19 cellular contexts compared by ENCODE assay signal in genomic region chr6:136244061-136244616, GRCh38. TPM values are rescaled to one million over a fixed set of nuclear protein-coding genes. Genes with fewer than 3 reads are reported as not detected.
A peak's percentile ranks its signal among the peaks of the same experiment; 100 is the strongest.
DNase-seq lines count a peak whose midpoint lies in the region; ATAC-seq, FAIRE-seq and TF ChIP-seq lines count a peak whose summit lies in the region.
"Had no signal": no experiment of that assay in that cellular context is flagged by ENCODE, and none has a peak within 500 bp of the region (broad histone marks: within the 10 kb centered on the region; RNA-seq: fewer than 3 reads in every experiment).

No MANE protein-coding gene starts in this region.

- H3K4me3 Mint-ChIP-seq in HFFc6: peak overlapping the region; percentile 15; the same call in 1 of the 2 replicates
- H3K4me3 Mint-ChIP-seq in type B pancreatic cell: no peak overlapping the region
- H3K4me3 Mint-ChIP-seq: CD4-positive, alpha-beta T cell; T-cell had no signal

- H3K27ac ChIP-seq in endothelial cell of umbilical vein (ENCODE audit: insufficient read depth, low read depth, low read length) (no peak overlapping the region), trophoblast cell (ENCODE audit: low read depth, low read length) (no peak overlapping the region)
- H3K27ac ChIP-seq: SK-N-MC had no signal

- H3K79me2 ChIP-seq in endothelial cell of umbilical vein (ENCODE audit: control insufficient read depth, insufficient read depth, low read length) (peaks cover 3% of the 10 kb centered on the region), trophoblast cell (ENCODE audit: control insufficient read depth, insufficient read depth, low read length, poor library complexity) (no peaks in the 10 kb centered on the region)

- no peak for TF ChIP-seq POLR2A in endothelial cell of umbilical vein (IDR thresholded peaks at IDR 0.05; ENCODE audit: low read depth, low read length)

- no peak overlapping the region for H3K18ac ChIP-seq in trophoblast cell (ENCODE audit: low read length)

- WGBS in trophoblast cell (ENCODE audit: extremely low coverage, insufficient coverage, insufficient read length): no CpG with 5 or more reads among the region's 5 CpGs

- dilution Hi-C loops in endothelial cell of umbilical vein (cut with MboI; ENCODE audit: extremely low pct_ligation_motif_present, low sequenced_read_pairs): no loop called here

- H3K27me3 Mint-ChIP-seq in HFFc6 (ENCODE audit: insufficient read depth): no peaks in the 10 kb centered on the region
- H3K27me3 Mint-ChIP-seq in type B pancreatic cell: no peaks in the 10 kb centered on the region
- H3K27me3 Mint-ChIP-seq: CD4-positive, alpha-beta T cell; T-cell had no signal

- no peak overlapping the region for H3K23ac ChIP-seq in trophoblast cell (ENCODE audit: low read length)

- no peaks in the 10 kb centered on the region for H3K9me3 ChIP-seq in endothelial cell of umbilical vein (replicated peaks; ENCODE audit: control insufficient read depth, insufficient read depth, low read length)
- H3K9me3 ChIP-seq in trophoblast cell (ENCODE audit: insufficient read depth, low read depth, low read length): no peaks in the 10 kb centered on the region
- H3K9me3 ChIP-seq: BE2C had no signal

- H3K4me3 ChIP-seq in endothelial cell of umbilical vein (replicated peaks in 1 of 3; ENCODE audit: insufficient read depth in 1 of 3, low read depth in 1 of 3, low read length in 3 of 3): no peak overlapping the region
- H3K4me3 ChIP-seq in trophoblast cell (ENCODE audit: low read depth, low read length): no peak overlapping the region
- H3K4me3 ChIP-seq: SK-N-MC had no signal

- H3K9me3 Mint-ChIP-seq in HFFc6 (no peaks in the 10 kb centered on the region), type B pancreatic cell (no peaks in the 10 kb centered on the region)
- H3K9me3 Mint-ChIP-seq: CD4-positive, alpha-beta T cell; T-cell had no signal

- CTCF ChIA-PET in endothelial cell of umbilical vein (lab: Charles Lee): no interaction called here

- H3K14ac ChIP-seq in trophoblast cell (ENCODE audit: low read length): no peak overlapping the region

- peak; percentile 15 for FAIRE-seq in endothelial cell of umbilical vein (lab: Jason Lieb, UNC)

- no peak overlapping the region for H4K12ac ChIP-seq in trophoblast cell (ENCODE audit: low read depth, low read length)

- no peak overlapping the region for H4K8ac ChIP-seq in trophoblast cell (ENCODE audit: low read depth, low read length)

- no peak overlapping the region for H4K91ac ChIP-seq in trophoblast cell (ENCODE audit: low read depth, low read length)

- intact Hi-C loops in endothelial cell of umbilical vein (cut with micrococcal nuclease): no loop called here

- peak; percentile 78 for DNase-seq in EH (ENCODE audit: low read depth)
- peak; percentile 68 for DNase-seq in HFFc6
- DNase-seq in endothelial cell of umbilical vein (ENCODE audit: low read depth, low spot score): no peak
- peak; percentile 47 to 81 for DNase-seq in trophoblast cell
- no peak for DNase-seq in type B pancreatic cell (ENCODE audit: extremely low spot score, unreplicated experiment)
- no peak for DNase-seq in GOT3 (lab: John Stamatoyannopoulos, UW)
- DNase-seq: BE2C; CD4-positive, alpha-beta T cell; DMS153; H7; KG1; NCI-H187; NCI-H2227 treated with DMSO at 0.1 percent for 48 hours; NCI-H510A treated with DMSO at 0.1 percent for 48 hours; NCI-H82; SHP77; T-cell had no signal

- no peak for TF ChIP-seq CTCF in HFFc6 (IDR thresholded peaks at IDR 0.05)
- TF ChIP-seq CTCF in endothelial cell of umbilical vein (IDR thresholded peaks at IDR 0.05; ENCODE audit: extremely low read depth in 1 of 2, insufficient read depth in 1 of 2, low read depth in 1 of 2, low read length in 2 of 2): no peak
- TF ChIP-seq CTCF in type B pancreatic cell (conservative IDR thresholded peaks at IDR 0.05): no peak

- no TSS peak for BruUV-seq in endothelial cell of umbilical vein (replicated peaks; lab: Mats Ljungman, UMichigan)

- H2BK12ac ChIP-seq in trophoblast cell (ENCODE audit: low read length): no peak overlapping the region

- H3K4me1 Mint-ChIP-seq in HFFc6 (ENCODE audit: low read depth) (peaks cover 28% of the 10 kb centered on the region), type B pancreatic cell (ENCODE audit: unreplicated experiment) (peaks cover 3% of the 10 kb centered on the region)

- H3K27me3 ChIP-seq in endothelial cell of umbilical vein (ENCODE audit: control insufficient read depth in 2 of 2, insufficient read depth in 2 of 2, low read length in 2 of 2) (no peaks in the 10 kb centered on the region), trophoblast cell (ENCODE audit: insufficient read depth, low read length) (no peaks in the 10 kb centered on the region)
- H3K27me3 ChIP-seq: BE2C had no signal

- H3K4me2 ChIP-seq in endothelial cell of umbilical vein (ENCODE audit: insufficient read depth, low read length): no peak overlapping the region
- no peak overlapping the region for H3K4me2 ChIP-seq in trophoblast cell (ENCODE audit: low read length)

- peaks cover 1% of the 10 kb centered on the region for H3K4me1 ChIP-seq in endothelial cell of umbilical vein (ENCODE audit: control insufficient read depth, extremely low read depth, insufficient read depth, low read length)
- H3K4me1 ChIP-seq in trophoblast cell (ENCODE audit: control insufficient read depth in 1 of 2, insufficient read depth in 2 of 2, low read length in 2 of 2): no peaks in the 10 kb centered on the region
- H3K4me1 ChIP-seq: BE2C had no signal

- H2BK120ac ChIP-seq in trophoblast cell (ENCODE audit: insufficient read depth, low read length, poor library complexity): no peak overlapping the region

- POLR2A ChIA-PET in endothelial cell of umbilical vein (lab: Charles Lee): no interaction called here

- H3K4ac ChIP-seq in trophoblast cell (ENCODE audit: low read depth, low read length): no peak overlapping the region

- H3K27ac Mint-ChIP-seq in HFFc6 (peak overlapping the region; percentile 43), type B pancreatic cell (no peak overlapping the region)
- H3K27ac Mint-ChIP-seq: CD4-positive, alpha-beta T cell; T-cell had no signal

- ATAC-seq in esophagus mucosa: no peak
- ATAC-seq: T-cell had no signal

- H3K9ac ChIP-seq in endothelial cell of umbilical vein (replicated peaks; ENCODE audit: extremely low read depth, insufficient read depth, low read length) (no peak overlapping the region), trophoblast cell (ENCODE audit: low read length) (no peak overlapping the region)

- H3K36me3 ChIP-seq in endothelial cell of umbilical vein (ENCODE audit: control insufficient read depth in 2 of 2, extremely low read depth in 1 of 2, insufficient read depth in 2 of 2, low read length in 2 of 2) (peaks cover 0 to 9% of the 10 kb centered on the region in 2 experiments), trophoblast cell (ENCODE audit: control insufficient read depth in 1 of 2, insufficient read depth in 2 of 2, low read length in 2 of 2) (peaks cover 4 to 5% of the 10 kb centered on the region in 2 experiments)
- H3K36me3 ChIP-seq: BE2C had no signal

- H3K79me1 ChIP-seq in trophoblast cell (ENCODE audit: low read length): no peaks in the 10 kb centered on the region

- no peak overlapping the region for H2BK5ac ChIP-seq in trophoblast cell (ENCODE audit: low read depth, low read length, poor library complexity)

- no peak overlapping the region for H2AK5ac ChIP-seq in trophoblast cell (ENCODE audit: low read length)

- H3K36me3 Mint-ChIP-seq in HFFc6 (ENCODE audit: low read depth) (peaks cover 29% of the 10 kb centered on the region), type B pancreatic cell (peaks cover 4% of the 10 kb centered on the region)

- H3K9me1 ChIP-seq in endothelial cell of umbilical vein (replicated peaks; ENCODE audit: control insufficient read depth, extremely low read depth, insufficient read depth, low read length): no peaks in the 10 kb centered on the region

- H4K20me1 ChIP-seq in endothelial cell of umbilical vein (replicated peaks; ENCODE audit: control insufficient read depth, extremely low read depth, insufficient read depth, low read length): no peaks in the 10 kb centered on the region

- H2AFZ ChIP-seq in endothelial cell of umbilical vein (ENCODE audit: low read depth, low read length): no peak overlapping the region
- no peak overlapping the region for H2AFZ ChIP-seq in trophoblast cell (ENCODE audit: insufficient read depth, low read length, poor library complexity)

TF ChIP-seq in endothelial cell of umbilical vein, 7 proteins besides CTCF, POLR2A, EP300 and RAD21 (continues in another document):
- no peak for TF ChIP-seq EZH2 (IDR thresholded peaks at IDR 0.05; ENCODE audit: borderline replicate concordance, low read depth, low read length, severe bottlenecking)
- TF ChIP-seq, protein P1, sequence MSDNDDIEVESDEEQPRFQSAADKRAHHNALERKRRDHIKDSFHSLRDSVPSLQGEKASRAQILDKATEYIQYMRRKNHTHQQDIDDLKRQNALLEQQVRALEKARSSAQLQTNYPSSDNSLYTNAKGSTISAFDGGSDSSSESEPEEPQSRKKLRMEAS (IDR thresholded peaks at IDR 0.05; ENCODE audit: insufficient read depth, insufficient read length): no peak

RNA-seq across cellular contexts. Expression of gene MTFR2, which starts 6.0 kb away (rescaled TPM):
- total RNA-seq in HFFc6 (2021; fragmentation: NEBNext Ultra II Directional; extraction: Animal tissue kit (Norgen Biotek cat#: 25700)): 1 to 10 TPM; 2.6 to 6.8 (median 6.3) TPM
- 7.4 and 7.7 TPM in 2 replicates for total RNA-seq in endothelial cell of umbilical vein
- polyA plus RNA-seq in endothelial cell of umbilical vein: 7.8 and 8.7 TPM in 2 replicates
- polyA plus RNA-seq in endothelial cell of umbilical vein (2011; cell fraction: cytosol; rRNA removed): 11.0 and 13.5 TPM in 2 replicates
- polyA plus RNA-seq in endothelial cell of umbilical vein (2011; cell fraction: nucleus; rRNA removed): 7.2 and 11.0 TPM in 2 replicates
- polyA plus RNA-seq in endothelial cell of umbilical vein (2012): 4.5 and 7.0 TPM in 2 replicates
- polyA minus RNA-seq in endothelial cell of umbilical vein: 9.2 and 10.2 TPM in 2 replicates
- 3.6 TPM for polyA minus RNA-seq in endothelial cell of umbilical vein (2011; cell fraction: cytosol; rRNA and poly(A)+ RNA removed)
- 9.3 and 12.8 TPM in 2 replicates for polyA minus RNA-seq in endothelial cell of umbilical vein (2011; cell fraction: nucleus; rRNA and poly(A)+ RNA removed)
- 12.4 and 12.5 TPM in 2 replicates for polyA plus RNA-seq in trophoblast cell (2013)
- 2.5 and 3.9 TPM in 2 replicates for total RNA-seq in type B pancreatic cell (ENCODE audit: low replicate concordance)
- 4.3 TPM for total RNA-seq in esophagus mucosa

RNA-seq across cellular contexts. Expression of gene BCLAF1, which starts 45.5 kb away (rescaled TPM):
- 100 to 1,000 TPM; 136 to 164 (median 153) TPM for total RNA-seq in HFFc6 (2021; fragmentation: NEBNext Ultra II Directional; extraction: Animal tissue kit (Norgen Biotek cat#: 25700))
- 151 and 156 TPM in 2 replicates for total RNA-seq in endothelial cell of umbilical vein
- 18.9 and 23.4 TPM in 2 replicates for polyA plus RNA-seq in endothelial cell of umbilical vein
- polyA plus RNA-seq in endothelial cell of umbilical vein (2011; cell fraction: cytosol; rRNA removed): 27.9 and 29.3 TPM in 2 replicates
- 111 and 146 TPM in 2 replicates for polyA plus RNA-seq in endothelial cell of umbilical vein (2011; cell fraction: nucleus; rRNA removed)
- 82.1 and 108 TPM in 2 replicates for polyA plus RNA-seq in endothelial cell of umbilical vein (2012)
- 95.3 and 104 TPM in 2 replicates for polyA minus RNA-seq in endothelial cell of umbilical vein
- polyA minus RNA-seq in endothelial cell of umbilical vein (2011; cell fraction: cytosol; rRNA and poly(A)+ RNA removed): 90.4 TPM
- 252 and 329 TPM in 2 replicates for polyA minus RNA-seq in endothelial cell of umbilical vein (2011; cell fraction: nucleus; rRNA and poly(A)+ RNA removed)
- polyA plus RNA-seq in trophoblast cell (2013): 141 and 143 TPM in 2 replicates
- 187 and 190 TPM in 2 replicates for total RNA-seq in type B pancreatic cell (ENCODE audit: low replicate concordance)
- total RNA-seq in esophagus mucosa: 80.9 TPM

Comparison
In these comparisons a context has a peak if more than half of its experiments do, and no peak if none do; other contexts are left out.
1. DNase-seq: peak in EH (single experiment), HFFc6 (single experiment) and trophoblast cell (2 of 2); none in endothelial cell of umbilical vein (single experiment), type B pancreatic cell (single experiment) and GOT3 (single experiment).